8 cellular contexts compared by ENCODE assay signal in genomic region chr6:7110092-7110792, GRCh38. TPM values are rescaled to one million over a fixed set of nuclear protein-coding genes. Genes with fewer than 3 reads are reported as not detected.
DNase-seq lines count a peak whose midpoint lies in the region; ATAC-seq and TF ChIP-seq lines count a peak whose summit lies in the region.

No MANE protein-coding gene starts in this region.

- H3K4me1 ChIP-seq in thyroid gland = peaks cover 40 to 51% of the 10 kb centered on the region in 2 donors

- H3K4me3 ChIP-seq in thyroid gland (replicated peaks in 1 of 3) = peak overlapping the region in 1 of 3 donors; percentile 98

- peaks cover 57% of the 10 kb centered on the region for H3K4me1 Mint-ChIP-seq in activated CD8-positive, alpha-beta memory T cell treated with anti-CD3 and anti-CD28 coated beads, Interleukin-2, amount 10 ng/mL, durations not matched to agents 7 days and 5 days
- H3K4me1 Mint-ChIP-seq in activated T-helper 2 cell treated with anti-CD3 and anti-CD28 coated beads, Interferon-gamma antibody, Interleukin-2, Interleukin-4, amounts not matched to agents 10 μg/mL and 5 μg/mL and 100 μg/mL, durations not matched to agents 14 hours and 24 hours and 36 hours (ENCODE audit: low read depth) = peaks cover 57% of the 10 kb centered on the region
- peaks cover 39 to 55% of the 10 kb centered on the region in 2 donors for H3K4me1 Mint-ChIP-seq in immature natural killer cell

- H3K4me3 Mint-ChIP-seq in activated CD8-positive, alpha-beta memory T cell treated with anti-CD3 and anti-CD28 coated beads, Interleukin-2, amount 10 ng/mL, durations not matched to agents 7 days and 5 days = peak overlapping the region; percentile 83
- H3K4me3 Mint-ChIP-seq in activated T-helper 2 cell treated with anti-CD3 and anti-CD28 coated beads, Interferon-gamma antibody, Interleukin-2, Interleukin-4, amounts not matched to agents 10 μg/mL and 5 μg/mL and 100 μg/mL, durations not matched to agents 14 hours and 24 hours and 36 hours (ENCODE audit: low read depth) = peak overlapping the region; percentile 95
- peak overlapping the region; percentile 87 to 93 (median 91) for H3K4me3 Mint-ChIP-seq in immature natural killer cell

- TF ChIP-seq POLR2A in thyroid gland (IDR thresholded peaks at IDR 0.05) = no peak

- peak; percentile 15 for DNase-seq in activated CD8-positive, alpha-beta memory T cell treated with anti-CD3 and anti-CD28 coated beads, Interleukin-2, amount 10 ng/mL, durations not matched to agents 7 days and 5 days
- DNase-seq in activated CD8-positive, alpha-beta memory T cell treated with anti-CD3 and anti-CD28 coated beads for 24 hours = no peak
- DNase-seq in activated T-helper 2 cell treated with anti-CD3 and anti-CD28 coated beads, Interferon-gamma antibody, Interleukin-2, Interleukin-4, amounts not matched to agents 10 μg/mL and 5 μg/mL and 100 μg/mL, durations not matched to agents 14 hours and 24 hours and 36 hours (ENCODE audit: low spot score) = no peak
- DNase-seq in immature natural killer cell (peak in 1 of 3 donors; percentile 13), thyroid gland (no peak), Kasumi-1 (lab: John Stamatoyannopoulos, UW) (no peak), NCI-H1092 (lab: John Stamatoyannopoulos, UW) (no peak)

- 54 to 62% methylated on average over 6 of the region's 6 CpGs for WGBS in thyroid gland, 2 donors

- CTCF ChIA-PET in activated CD8-positive, alpha-beta memory T cell treated with anti-CD3 and anti-CD28 coated beads, Interleukin-2, amount 10 ng/mL, durations not matched to agents 7 days and 5 days (lab: Charles Lee) = interaction anchor here (0.6 to 5.2 kb wide), 5 partner anchors 22 to 129 kb away, joined by 3 to 28 read pairs (median 3); no protein-coding TSS in a partner anchor

- TF ChIP-seq CTCF in thyroid gland (IDR thresholded peaks at IDR 0.05) = no peak

- no peaks in the 10 kb centered on the region for H3K9me3 Mint-ChIP-seq in activated CD8-positive, alpha-beta memory T cell treated with anti-CD3 and anti-CD28 coated beads, Interleukin-2, amount 10 ng/mL, durations not matched to agents 7 days and 5 days (ENCODE audit: low read depth)
- no peaks in the 10 kb centered on the region for H3K9me3 Mint-ChIP-seq in activated T-helper 2 cell treated with anti-CD3 and anti-CD28 coated beads, Interferon-gamma antibody, Interleukin-2, Interleukin-4, amounts not matched to agents 10 μg/mL and 5 μg/mL and 100 μg/mL, durations not matched to agents 14 hours and 24 hours and 36 hours
- H3K9me3 Mint-ChIP-seq in immature natural killer cell = no peaks in the 10 kb centered on the region

- intact Hi-C loops in activated T-helper 2 cell treated with anti-CD3 and anti-CD28 coated beads, Interferon-gamma antibody, Interleukin-2, Interleukin-4, amounts not matched to agents 10 μg/mL and 5 μg/mL and 100 μg/mL, durations not matched to agents 14 hours and 24 hours and 36 hours (cut with micrococcal nuclease) = no loop called here
- intact Hi-C loops in thyroid gland (cut with DNase I) = no loop called here

- no peaks in the 10 kb centered on the region for H3K27me3 Mint-ChIP-seq in activated CD8-positive, alpha-beta memory T cell treated with anti-CD3 and anti-CD28 coated beads, Interleukin-2, amount 10 ng/mL, durations not matched to agents 7 days and 5 days
- H3K27me3 Mint-ChIP-seq in activated T-helper 2 cell treated with anti-CD3 and anti-CD28 coated beads, Interferon-gamma antibody, Interleukin-2, Interleukin-4, amounts not matched to agents 10 μg/mL and 5 μg/mL and 100 μg/mL, durations not matched to agents 14 hours and 24 hours and 36 hours (ENCODE audit: low read depth) = no peaks in the 10 kb centered on the region
- H3K27me3 Mint-ChIP-seq in immature natural killer cell (ENCODE audit: low read depth in 3 of 3) = peaks cover 2 to 8% (median 2%) of the 10 kb centered on the region in 3 donors

- H3K27ac Mint-ChIP-seq in activated CD8-positive, alpha-beta memory T cell treated with anti-CD3 and anti-CD28 coated beads, Interleukin-2, amount 10 ng/mL, durations not matched to agents 7 days and 5 days = peak overlapping the region; percentile 84
- H3K27ac Mint-ChIP-seq in activated T-helper 2 cell treated with anti-CD3 and anti-CD28 coated beads, Interferon-gamma antibody, Interleukin-2, Interleukin-4, amounts not matched to agents 10 μg/mL and 5 μg/mL and 100 μg/mL, durations not matched to agents 14 hours and 24 hours and 36 hours = peak overlapping the region; percentile 91
- peak overlapping the region; percentile 74 to 93 (median 85) for H3K27ac Mint-ChIP-seq in immature natural killer cell

- no peaks in the 10 kb centered on the region for H3K36me3 ChIP-seq in thyroid gland

- H3K9me3 ChIP-seq in thyroid gland = no peaks in the 10 kb centered on the region

- H3K36me3 Mint-ChIP-seq in activated CD8-positive, alpha-beta memory T cell treated with anti-CD3 and anti-CD28 coated beads, Interleukin-2, amount 10 ng/mL, durations not matched to agents 7 days and 5 days = peaks cover 3% of the 10 kb centered on the region
- H3K36me3 Mint-ChIP-seq in activated T-helper 2 cell treated with anti-CD3 and anti-CD28 coated beads, Interferon-gamma antibody, Interleukin-2, Interleukin-4, amounts not matched to agents 10 μg/mL and 5 μg/mL and 100 μg/mL, durations not matched to agents 14 hours and 24 hours and 36 hours (ENCODE audit: low read depth) = peaks cover 13% of the 10 kb centered on the region
- no peaks in the 10 kb centered on the region for H3K36me3 Mint-ChIP-seq in immature natural killer cell

- H3K27me3 ChIP-seq in thyroid gland = no peaks in the 10 kb centered on the region

- peak overlapping the region; percentile 97 to 99 (median 97) for H3K27ac ChIP-seq in thyroid gland

- ATAC-seq in activated CD8-positive, alpha-beta memory T cell treated with anti-CD3 and anti-CD28 coated beads, Interleukin-2, amount 10 ng/mL, durations not matched to agents 7 days and 5 days = no peak
- no peak for ATAC-seq in GM18909 (IDR thresholded peaks at IDR 0.05; ENCODE audit: poor library complexity, unreplicated experiment)

RNA-seq across cellular contexts. Expression of gene RREB1, which starts 2.5 kb away (rescaled TPM):
- total RNA-seq in activated CD8-positive, alpha-beta memory T cell treated with anti-CD3 and anti-CD28 coated beads, Interleukin-2, amount 10 ng/mL, durations not matched to agents 7 days and 5 days = 10 to 100 TPM; 20.6 to 24.6 TPM
- total RNA-seq in activated T-helper 2 cell treated with anti-CD3 and anti-CD28 coated beads, Interferon-gamma antibody, Interleukin-2, Interleukin-4, amounts not matched to agents 10 μg/mL and 5 μg/mL and 100 μg/mL, durations not matched to agents 14 hours and 24 hours and 36 hours = 23.1 and 23.6 TPM in 2 replicates
- 1 to 10 TPM in 2 of 3 donors, under 1 TPM in 1; 0.17 to 4.5 (median 3.3) TPM for polyA plus RNA-seq in immature natural killer cell
- total RNA-seq in thyroid gland = 10 to 100 TPM; 48.0 to 91.3 (median 57.1) TPM
